ENCODE assay signal across 26 cellular contexts in the genomic region with DNA sequence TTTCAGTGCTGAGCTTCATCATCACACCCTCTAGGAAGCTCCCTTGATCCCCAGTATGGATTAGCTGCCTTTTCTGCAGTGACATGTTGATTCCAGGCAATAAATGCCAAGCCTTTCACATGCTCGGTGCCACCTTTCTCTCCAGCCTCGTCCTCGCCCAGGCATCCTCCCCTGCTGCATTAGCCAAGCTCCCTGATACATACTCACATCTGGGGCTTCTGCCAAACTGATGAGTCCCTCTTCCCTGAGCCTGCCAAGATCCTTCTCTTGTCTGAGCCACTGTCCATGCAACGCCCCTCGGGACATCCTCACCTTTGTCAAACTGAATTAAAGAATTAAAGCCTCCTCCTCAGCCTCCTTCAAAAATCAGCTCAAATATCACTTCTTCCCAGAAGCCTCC.
DNase-seq lines count a peak whose midpoint lies in the region; ATAC-seq and TF ChIP-seq lines count a peak whose summit lies in the region.
"Had no signal": no experiment of that assay in that cellular context is flagged by ENCODE, and none has a peak within 500 bp of the region (broad histone marks: within the 10 kb centered on the region; RNA-seq: fewer than 3 reads in every experiment).

No MANE protein-coding gene starts in this region.

- H3K4me1 ChIP-seq in endodermal cell (ENCODE audit: control insufficient read depth, insufficient read depth, low read length) (peaks cover 3% of the 10 kb centered on the region), osteoblast (ENCODE audit: insufficient read depth, low read length) (peaks cover 22% of the 10 kb centered on the region)
- H3K4me1 ChIP-seq: body of pancreas, Caco-2, psoas muscle had no signal

- H3K27ac Mint-ChIP-seq in endodermal cell = no peak overlapping the region
- H3K27ac Mint-ChIP-seq: activated naive CD8-positive, alpha-beta T cell; B cell; effector memory CD8-positive, alpha-beta T cell; immature natural killer cell; stimulated activated naive CD8-positive, alpha-beta T cell treated with anti-CD3 and anti-CD28 coated beads, Interleukin-15, Interleukin-2, amounts not matched to agents 100 ng/mL and 50 ng/mL, for 24 hours; type B pancreatic cell had no signal

- H3K9me3 ChIP-seq in MG63 (no peaks in the 10 kb centered on the region), endodermal cell (ENCODE audit: control insufficient read depth, low read length) (no peaks in the 10 kb centered on the region), osteoblast (ENCODE audit: low read depth, low read length) (no peaks in the 10 kb centered on the region)
- H3K9me3 ChIP-seq: body of pancreas, psoas muscle had no signal

- H3K36me3 Mint-ChIP-seq in endodermal cell (ENCODE audit: low read depth) = no peaks in the 10 kb centered on the region
- H3K36me3 Mint-ChIP-seq: activated naive CD8-positive, alpha-beta T cell; immature natural killer cell; neural progenitor cell; type B pancreatic cell had no signal

- H3K4me2 ChIP-seq in osteoblast (ENCODE audit: insufficient read depth, low read length) = no peak overlapping the region
- H3K4me2 ChIP-seq: neural progenitor cell had no signal

- DNase-seq in EL = peak; percentile 68
- peak; percentile 80 for DNase-seq in MG63
- DNase-seq in endodermal cell = peak; percentile 22
- peak; percentile 73 for DNase-seq in osteoblast (ENCODE audit: insufficient read length, low spot score, missing footprints)
- DNase-seq: body of pancreas; Caco-2; effector memory CD8-positive, alpha-beta T cell; immature natural killer cell; MV-4-11; NCI-H187; NCI-H345; psoas muscle; small intestine; stimulated activated CD4-positive, alpha-beta T cell treated with anti-CD3 and anti-CD28 coated beads, Interleukin-2, amount 100 ng/mL, for 48 hours; T-helper 9 cell had no signal

- no peaks in the 10 kb centered on the region for H3K27me3 ChIP-seq in MG63
- H3K27me3 ChIP-seq in endodermal cell (ENCODE audit: control insufficient read depth, insufficient read depth, low read length, poor library complexity, severe bottlenecking) = no peaks in the 10 kb centered on the region
- peaks cover 2% of the 10 kb centered on the region for H3K27me3 ChIP-seq in osteoblast (ENCODE audit: insufficient read depth, low read length)
- H3K27me3 ChIP-seq: body of pancreas, neural progenitor cell had no signal

- H3K36me3 ChIP-seq in MG63 (no peaks in the 10 kb centered on the region), endodermal cell (ENCODE audit: control insufficient read depth, insufficient read depth, low read length) (no peaks in the 10 kb centered on the region), osteoblast (ENCODE audit: insufficient read depth, low read length) (no peaks in the 10 kb centered on the region)
- H3K36me3 ChIP-seq: neural progenitor cell had no signal

- no peak overlapping the region for H2AFZ ChIP-seq in osteoblast (ENCODE audit: low read length)
- H2AFZ ChIP-seq: neural progenitor cell had no signal

- H3K4me1 Mint-ChIP-seq in endodermal cell = peaks cover 15% of the 10 kb centered on the region
- H3K4me1 Mint-ChIP-seq: B cell, immature natural killer cell had no signal

- no peaks in the 10 kb centered on the region for H4K20me1 ChIP-seq in osteoblast (ENCODE audit: insufficient read depth, low read length)

- H3K27ac ChIP-seq in endodermal cell (ENCODE audit: low read depth, low read length) (no peak overlapping the region), osteoblast (ENCODE audit: low read depth, low read length) (no peak overlapping the region)
- H3K27ac ChIP-seq: body of pancreas, neural progenitor cell, psoas muscle, SK-N-MC had no signal

- H3K9ac ChIP-seq in endodermal cell (ENCODE audit: extremely low read depth, low read length, poor library complexity, severe bottlenecking) = no peak overlapping the region
- H3K9ac ChIP-seq: neural progenitor cell had no signal

- no peaks in the 10 kb centered on the region for H3K9me3 Mint-ChIP-seq in endodermal cell

- ATAC-seq in GM21737 (IDR thresholded peaks at IDR 0.05; ENCODE audit: unreplicated experiment) = no peak
- ATAC-seq in HG02970 (IDR thresholded peaks at IDR 0.05; ENCODE audit: low FRiP score, unreplicated experiment) = no peak
- no peak for ATAC-seq in HG03025 (IDR thresholded peaks at IDR 0.05; ENCODE audit: low FRiP score, unreplicated experiment)
- ATAC-seq: body of pancreas; effector memory CD8-positive, alpha-beta T cell; K562; Panc1; psoas muscle had no signal

- no peak overlapping the region for H3K4me3 Mint-ChIP-seq in endodermal cell
- H3K4me3 Mint-ChIP-seq: activated naive CD8-positive, alpha-beta T cell; B cell; effector memory CD8-positive, alpha-beta T cell; immature natural killer cell; neural progenitor cell; stimulated activated naive CD8-positive, alpha-beta T cell treated with anti-CD3 and anti-CD28 coated beads, Interleukin-15, Interleukin-2, amounts not matched to agents 100 ng/mL and 50 ng/mL, for 24 hours; type B pancreatic cell had no signal

- no peak overlapping the region for H3K4me3 ChIP-seq in MG63
- H3K4me3 ChIP-seq in endodermal cell (ENCODE audit: low read length) = no peak overlapping the region
- no peak overlapping the region for H3K4me3 ChIP-seq in osteoblast (ENCODE audit: insufficient read depth, low read length)
- H3K4me3 ChIP-seq: body of pancreas, K562, neural progenitor cell, psoas muscle, SK-N-MC had no signal

- peaks cover 9% of the 10 kb centered on the region for H3K27me3 Mint-ChIP-seq in endodermal cell (ENCODE audit: insufficient read depth)
- H3K27me3 Mint-ChIP-seq: activated naive CD8-positive, alpha-beta T cell; B cell; effector memory CD8-positive, alpha-beta T cell; stimulated activated naive CD8-positive, alpha-beta T cell treated with anti-CD3 and anti-CD28 coated beads, Interleukin-15, Interleukin-2, amounts not matched to agents 100 ng/mL and 50 ng/mL, for 24 hours had no signal

- TF ChIP-seq CTCF in endodermal cell (conservative IDR thresholded peaks at IDR 0.05) (no peak), osteoblast (IDR thresholded peaks at IDR 0.05; ENCODE audit: extremely low read depth, low read depth, low read length) (no peak)

- H3K79me2 ChIP-seq in osteoblast (ENCODE audit: insufficient read depth, low read length) = no peaks in the 10 kb centered on the region

- WGBS in endodermal cell (ENCODE audit: insufficient coverage in 1 of 2, insufficient read length in 1 of 2), 2 experiments = 94 to 100% methylated on average over 3 to 5 of the region's 5 CpGs

Comparison
In these comparisons a context has a peak if more than half of its experiments do, and no peak if none do; other contexts are left out.
1. DNase-seq: peak in every context shown above with its lines; median percentile 80 in MG63; 73 in osteoblast; 68 in EL; 22 in endodermal cell.